18 cellular contexts compared by ENCODE assay signal in the genomic region with DNA sequence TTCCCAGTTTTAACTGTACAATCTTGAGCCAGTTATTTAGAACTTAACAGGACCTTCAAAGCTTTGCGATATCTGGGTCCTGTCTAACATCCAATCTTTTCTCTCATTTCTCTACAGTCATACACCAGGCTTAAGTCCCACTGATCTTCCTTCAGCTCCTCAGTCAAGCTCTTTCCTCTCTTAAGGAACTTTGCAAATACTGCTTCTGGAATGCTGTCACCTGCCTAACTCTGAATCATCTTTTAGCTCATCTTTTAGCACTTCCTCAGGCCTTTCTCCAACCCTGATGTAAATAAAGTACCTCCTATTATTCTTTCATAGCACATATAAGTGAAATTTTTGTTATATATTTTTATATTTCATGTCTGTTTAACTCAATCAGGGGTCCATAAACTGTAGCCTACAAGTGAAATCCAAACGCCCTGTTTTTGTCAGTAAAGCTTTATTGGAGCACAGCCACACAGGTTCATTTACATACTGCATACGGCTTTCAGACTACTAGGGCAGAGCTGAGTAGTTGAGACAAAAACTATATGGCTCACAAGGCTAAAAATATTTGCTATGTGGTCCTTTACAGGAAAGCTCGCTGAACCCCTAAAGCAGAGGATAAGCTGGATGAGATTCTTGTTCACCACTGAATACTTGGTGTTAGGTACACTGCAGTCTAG.
DNase-seq lines count a peak whose midpoint lies in the region; ATAC-seq and TF ChIP-seq lines count a peak whose summit lies in the region.
"Had no signal": no experiment of that assay in that cellular context is flagged by ENCODE, and none has a peak within 500 bp of the region (broad histone marks: within the 10 kb centered on the region; RNA-seq: fewer than 3 reads in every experiment).

No MANE protein-coding gene starts in this region.

- H3K4me3 Mint-ChIP-seq in neural progenitor cell (no peak overlapping the region), Calu3 (ENCODE audit: low read depth, unreplicated experiment) (no peak overlapping the region)
- H3K4me3 Mint-ChIP-seq: activated naive CD8-positive, alpha-beta T cell treated with anti-CD3 and anti-CD28 coated beads, Interleukin-2, amount 10 ng/mL, durations not matched to agents 7 days and 5 days; CD14-positive monocyte had no signal

- peaks cover 15% of the 10 kb centered on the region for H3K4me1 Mint-ChIP-seq in neural progenitor cell
- peaks cover under 1% of the 10 kb centered on the region for H3K4me1 Mint-ChIP-seq in Calu3 (ENCODE audit: low read depth, unreplicated experiment)
- H3K4me1 Mint-ChIP-seq: activated naive CD8-positive, alpha-beta T cell treated with anti-CD3 and anti-CD28 coated beads, Interleukin-2, amount 10 ng/mL, durations not matched to agents 7 days and 5 days had no signal

- H3K79me2 ChIP-seq in neural progenitor cell (ENCODE audit: low read depth) = no peaks in the 10 kb centered on the region

- H3K27me3 ChIP-seq in neural progenitor cell = no peaks in the 10 kb centered on the region
- H3K27me3 ChIP-seq: SJSA1, suprapubic skin had no signal

- no peak overlapping the region for H3K4me3 ChIP-seq in neural progenitor cell
- H3K4me3 ChIP-seq: lung, SJSA1, smooth muscle cell, suprapubic skin had no signal

- no peaks in the 10 kb centered on the region for H3K36me3 ChIP-seq in neural progenitor cell
- H3K36me3 ChIP-seq: SJSA1, suprapubic skin had no signal

- H3K27me3 Mint-ChIP-seq in neural progenitor cell (ENCODE audit: insufficient read depth, low read depth) (no peaks in the 10 kb centered on the region), Calu3 (ENCODE audit: unreplicated experiment) (no peaks in the 10 kb centered on the region)

- CTCF ChIA-PET in Calu3 (lab: Charles Lee) = no interaction called here

- H3K27ac Mint-ChIP-seq in neural progenitor cell = peak overlapping the region; percentile 20
- no peak overlapping the region for H3K27ac Mint-ChIP-seq in Calu3 (ENCODE audit: unreplicated experiment)
- H3K27ac Mint-ChIP-seq: activated naive CD8-positive, alpha-beta T cell treated with anti-CD3 and anti-CD28 coated beads, Interleukin-2, amount 10 ng/mL, durations not matched to agents 7 days and 5 days had no signal

- H3F3A ChIP-seq in neural progenitor cell (ENCODE audit: low read depth) = no peaks in the 10 kb centered on the region

- H3K4me2 ChIP-seq in neural progenitor cell = no peak overlapping the region
- H3K4me2 ChIP-seq: smooth muscle cell had no signal

- no peak overlapping the region for H3K9ac ChIP-seq in neural progenitor cell
- H3K9ac ChIP-seq: KMS-11 had no signal

- H2AFZ ChIP-seq in neural progenitor cell (replicated peaks) = no peak overlapping the region

- TF ChIP-seq CTCF in neural progenitor cell (IDR thresholded peaks at IDR 0.05) (no peak), Calu3 (IDR thresholded peaks at IDR 0.05; ENCODE audit: unreplicated experiment) (no peak), omental fat pad (IDR thresholded peaks at IDR 0.05) (no peak)

- intact Hi-C loops in Calu3 (cut with micrococcal nuclease; ENCODE audit: unreplicated experiment) = no loop called here

- H3K9me3 Mint-ChIP-seq in neural progenitor cell (no peaks in the 10 kb centered on the region), Calu3 (ENCODE audit: low read depth, unreplicated experiment) (no peaks in the 10 kb centered on the region)
- H3K9me3 Mint-ChIP-seq: activated naive CD8-positive, alpha-beta T cell treated with anti-CD3 and anti-CD28 coated beads, Interleukin-2, amount 10 ng/mL, durations not matched to agents 7 days and 5 days; CD14-positive monocyte had no signal

- H3K4me1 ChIP-seq in neural progenitor cell = peaks cover 13% of the 10 kb centered on the region

- no peaks in the 10 kb centered on the region for H4K20me1 ChIP-seq in neural progenitor cell (ENCODE audit: low read depth)

- ATAC-seq in GM18861 (IDR thresholded peaks at IDR 0.05; ENCODE audit: unreplicated experiment) (peak; percentile 28), HG02759 (IDR thresholded peaks at IDR 0.05; ENCODE audit: unreplicated experiment) (peak; percentile 27), omental fat pad (ENCODE audit: low FRiP score) (no peak), SK-N-SH treated with all-trans-retinoic acid at 6 μM for 48 hours (no peak)

- H3K36me3 Mint-ChIP-seq in neural progenitor cell (no peaks in the 10 kb centered on the region), Calu3 (ENCODE audit: insufficient read depth, unreplicated experiment) (no peaks in the 10 kb centered on the region)
- H3K36me3 Mint-ChIP-seq: activated naive CD8-positive, alpha-beta T cell treated with anti-CD3 and anti-CD28 coated beads, Interleukin-2, amount 10 ng/mL, durations not matched to agents 7 days and 5 days had no signal

- no peaks in the 10 kb centered on the region for H3K9me3 ChIP-seq in neural progenitor cell (ENCODE audit: low read depth)
- H3K9me3 ChIP-seq: SJSA1, suprapubic skin had no signal

- BruUV-seq in Calu3 (replicated peaks; lab: Mats Ljungman, UMichigan) = no TSS peak

- H3K27ac ChIP-seq in neural progenitor cell = no peak overlapping the region
- H3K27ac ChIP-seq: KMS-11, SJSA1, suprapubic skin had no signal

- DNase-seq in NAMALWA (ENCODE audit: low spot score) (peak; percentile 39), neural progenitor cell (ENCODE audit: low spot score) (no peak), Calu3 (no peak), omental fat pad (ENCODE audit: low spot score) (no peak), NCI-H1694 treated with DMSO at 0.1 percent for 48 hours (lab: John Stamatoyannopoulos, UW) (no peak)
- DNase-seq: activated naive CD8-positive, alpha-beta T cell treated with anti-CD3 and anti-CD28 coated beads, Interleukin-2, amount 10 ng/mL, durations not matched to agents 7 days and 5 days; NCI-H2081 treated with DMSO at 0.1 percent for 48 hours; NCI-H82; nucleus accumbens had no signal

TF ChIP-seq in SK-N-SH treated with all-trans-retinoic acid at 6 μM for 48 hours, 23 proteins besides CTCF, POLR2A, EP300 and RAD21:
- TF ChIP-seq RARB (CRISPR knock-in tag; IDR thresholded peaks at IDR 0.05) (no peak), POU6F1 (CRISPR knock-in tag; IDR thresholded peaks at IDR 0.05; ENCODE audit: borderline replicate concordance, low read depth) (no peak)

Comparison
In these comparisons a context has a peak if more than half of its experiments do, and no peak if none do; other contexts are left out.
1. ATAC-seq: peak in GM18861 (single experiment) and HG02759 (single experiment); none in omental fat pad (single experiment) and SK-N-SH treated with all-trans-retinoic acid at 6 μM for 48 hours (single experiment).